ENCODE assay signal across 30 cellular contexts in genomic region chr20:2304180-2304579, GRCh38. TPM values are rescaled to one million over a fixed set of nuclear protein-coding genes. Genes with fewer than 3 reads are reported as not detected.
"Had no signal": no experiment of that assay in that cellular context is flagged by ENCODE, and none has a peak within 500 bp of the region (broad histone marks: within the 10 kb centered on the region; RNA-seq: fewer than 3 reads in every experiment).

No MANE protein-coding gene starts in this region.

- FAIRE-seq: astrocyte, colon had no signal

- H3K36me3 ChIP-seq: brain microvascular endothelial cell, esophagus muscularis mucosa, gastroesophageal sphincter, heart right ventricle had no signal

- H3K4me3 ChIP-seq: esophagus muscularis mucosa, gastroesophageal sphincter, heart right ventricle had no signal

- H3K27me3 ChIP-seq: brain microvascular endothelial cell had no signal

- H3K4me1 ChIP-seq: esophagus muscularis mucosa, foreskin keratinocyte, gastroesophageal sphincter had no signal

- DNase-seq: activated CD4-positive, alpha-beta T cell treated with anti-CD3 and anti-CD28 coated beads for 1 hour; activated CD4-positive, alpha-beta T cell treated with anti-CD3 and anti-CD28 coated beads for 4 hours; activated CD4-positive, alpha-beta T cell treated with anti-CD3 and anti-CD28 coated beads, Interleukin-2, amount 50 U/mL, for 1 hour; activated CD4-positive, alpha-beta T cell treated with anti-CD3 and anti-CD28 coated beads, Interleukin-2, amount 50 U/mL, for 48 hours; activated CD8-positive, alpha-beta memory T cell treated with anti-CD3 and anti-CD28 coated beads for 24 hours; activated CD8-positive, alpha-beta T cell treated with anti-CD3 and anti-CD28 coated beads for 36 hours; activated gamma-delta T cell treated with Interleukin-2 at 50 U/mL for 16 hours; activated naive CD4-positive, alpha-beta T cell treated with anti-CD3 and anti-CD28 coated beads, Interleukin-2, amount 50 U/mL, for 16 hours; activated naive CD4-positive, alpha-beta T cell treated with Interleukin-2 at 50 U/mL for 16 hours; activated T-cell treated with anti-CD3 and anti-CD28 coated beads, Interleukin-2, amount 50 U/mL, for 48 hours; amniotic stem cell; brain microvascular endothelial cell; cortex of kidney; dermis blood vessel endothelial cell; effector CD4-positive, alpha-beta T cell; effector memory CD8-positive, alpha-beta T cell; erythroblast; foreskin keratinocyte; heart right ventricle; T-helper 2 cell had no signal

- H3K27ac ChIP-seq: brain microvascular endothelial cell, esophagus muscularis mucosa, foreskin keratinocyte, gastroesophageal sphincter, heart right ventricle had no signal

- ATAC-seq: activated CD8-positive, alpha-beta T cell treated with anti-CD3 and anti-CD28 coated beads for 36 hours; effector memory CD8-positive, alpha-beta T cell; foreskin keratinocyte; gastroesophageal sphincter; heart right ventricle; WTC11 had no signal

- H3K9me3 ChIP-seq: esophagus muscularis mucosa, gastroesophageal sphincter, heart right ventricle had no signal

RNA-seq across cellular contexts. Expression of gene TGM3, which starts 8.4 kb away (rescaled TPM):
- total RNA-seq: activated CD8-positive, alpha-beta T cell treated with anti-CD3 and anti-CD28 coated beads for 36 hours; activated T-helper 1 cell treated with anti-CD3 and anti-CD28 coated beads, Interleukin-12 subunit alpha, Interleukin-12 subunit beta, Interleukin-2, Interleukin-4 antibody, amounts not matched to agents 30 ng/mL and 10 ng/mL and 1 ng/mL, durations not matched to agents 14 hours and 24 hours and 36 hours; activated T-helper 2 cell treated with anti-CD3 and anti-CD28 coated beads, Interferon-gamma antibody, Interleukin-2, Interleukin-4, amounts not matched to agents 10 μg/mL and 5 μg/mL and 100 μg/mL, durations not matched to agents 14 hours and 24 hours and 36 hours; astrocyte; cardiac septum; dermis blood vessel endothelial cell; foreskin keratinocyte; glomerular endothelial cell; heart right ventricle; T-helper 1 cell treated with Interleukin-12 subunit alpha and Interleukin-12 subunit beta and Interleukin-4 antibody, amounts not matched to agents 30 ng/mL and 1 ng/mL, for 36 hours had no signal
- polyA plus RNA-seq: foreskin keratinocyte had no signal
